ENCODE assay signal across 18 cellular contexts in genomic region chr7:99397632-99397983, GRCh38. TPM values are rescaled to one million over a fixed set of nuclear protein-coding genes. Genes with fewer than 3 reads are reported as not detected.
DNase-seq lines count a peak whose midpoint lies in the region; ATAC-seq and TF ChIP-seq lines count a peak whose summit lies in the region.
"Had no signal": no experiment of that assay in that cellular context is flagged by ENCODE, and none has a peak within 500 bp of the region (broad histone marks: within the 10 kb centered on the region; RNA-seq: fewer than 3 reads in every experiment).

No MANE protein-coding gene starts in this region.

- H3K27ac ChIP-seq in BLaER1: no peak overlapping the region
- no peak overlapping the region for H3K27ac ChIP-seq in neural progenitor cell
- H3K27ac ChIP-seq: BLaER1 treated with 17β-estradiol and CSF1 and Interleukin-3, amounts not matched to agents 10 nM and 100 nM; brain microvascular endothelial cell; esophagus muscularis mucosa; thoracic aorta had no signal

- H3K4me3 ChIP-seq in BLaER1: no peak overlapping the region
- no peak overlapping the region for H3K4me3 ChIP-seq in Caco-2 (ENCODE audit: low read depth, low read length)
- H3K4me3 ChIP-seq in neural progenitor cell: no peak overlapping the region
- H3K4me3 ChIP-seq: BLaER1 treated with 17β-estradiol and CSF1 and Interleukin-3, amounts not matched to agents 10 nM and 100 nM; esophagus muscularis mucosa; thoracic aorta had no signal

- POLR2A ChIA-PET in Caco-2 (lab: Charles Lee): no interaction called here

- no peak overlapping the region for H3K4me2 ChIP-seq in BLaER1
- H3K4me2 ChIP-seq in neural progenitor cell: no peak overlapping the region
- H3K4me2 ChIP-seq: BLaER1 treated with 17β-estradiol and CSF1 and Interleukin-3, amounts not matched to agents 10 nM and 100 nM had no signal

- H3K27ac Mint-ChIP-seq in Caco-2 (ENCODE audit: unreplicated experiment) (peak overlapping the region; percentile 53), natural killer cell (peak overlapping the region; percentile 76 to 85), neural progenitor cell (no peak overlapping the region)
- H3K27ac Mint-ChIP-seq in activated naive CD8-positive, alpha-beta T cell: peak overlapping the region; percentile 76

- CTCF ChIA-PET in Caco-2 (lab: Charles Lee): no interaction called here

- H3K36me3 ChIP-seq in BLaER1 (peaks cover 91% of the 10 kb centered on the region), Caco-2 (ENCODE audit: control insufficient read depth, insufficient read depth, low read length) (peaks cover 7% of the 10 kb centered on the region), neural progenitor cell (no peaks in the 10 kb centered on the region)

- BruUV-seq in Caco-2 (replicated peaks; lab: Mats Ljungman, UMichigan): no TSS peak

- H3K4me1 ChIP-seq in BLaER1: peaks cover 16% of the 10 kb centered on the region
- no peaks in the 10 kb centered on the region for H3K4me1 ChIP-seq in Caco-2
- peaks cover 8% of the 10 kb centered on the region for H3K4me1 ChIP-seq in neural progenitor cell

- H4K20me1 ChIP-seq in BLaER1 (peaks cover 93% of the 10 kb centered on the region), neural progenitor cell (ENCODE audit: low read depth) (peaks cover 36% of the 10 kb centered on the region)

- H3K4me3 Mint-ChIP-seq in Caco-2 (ENCODE audit: unreplicated experiment) (no peak overlapping the region), natural killer cell (no peak overlapping the region), neural progenitor cell (no peak overlapping the region)
- H3K4me3 Mint-ChIP-seq in activated naive CD8-positive, alpha-beta T cell: no peak overlapping the region

- H3K9me3 ChIP-seq in BLaER1 (no peaks in the 10 kb centered on the region), Caco-2 (no peaks in the 10 kb centered on the region), neural progenitor cell (ENCODE audit: low read depth) (no peaks in the 10 kb centered on the region)
- H3K9me3 ChIP-seq: BLaER1 treated with 17β-estradiol and CSF1 and Interleukin-3, amounts not matched to agents 10 nM and 100 nM; esophagus muscularis mucosa; thoracic aorta had no signal

- H3K79me2 ChIP-seq in neural progenitor cell (ENCODE audit: low read depth): no peaks in the 10 kb centered on the region

- H2AFZ ChIP-seq in neural progenitor cell (replicated peaks): no peak overlapping the region

- intact Hi-C loops in Caco-2 (cut with micrococcal nuclease; ENCODE audit: unreplicated experiment) (no loop called here), natural killer cell (cut with micrococcal nuclease) (no loop called here)

- peaks cover 100% of the 10 kb centered on the region for H3K36me3 Mint-ChIP-seq in Caco-2 (ENCODE audit: insufficient read depth, unreplicated experiment)
- H3K36me3 Mint-ChIP-seq in activated naive CD8-positive, alpha-beta T cell: peaks cover 2% of the 10 kb centered on the region
- no peaks in the 10 kb centered on the region for H3K36me3 Mint-ChIP-seq in natural killer cell
- H3K36me3 Mint-ChIP-seq in neural progenitor cell: peaks cover 17% of the 10 kb centered on the region

- H3K27me3 Mint-ChIP-seq in Caco-2 (ENCODE audit: insufficient read depth, unreplicated experiment) (no peaks in the 10 kb centered on the region), natural killer cell (ENCODE audit: low read depth in 2 of 2) (no peaks in the 10 kb centered on the region), neural progenitor cell (ENCODE audit: insufficient read depth, low read depth) (peaks cover 6% of the 10 kb centered on the region)
- H3K27me3 Mint-ChIP-seq in activated naive CD8-positive, alpha-beta T cell: no peaks in the 10 kb centered on the region

- H3K4me1 Mint-ChIP-seq in Caco-2 (ENCODE audit: low read depth, unreplicated experiment) (peaks cover 4% of the 10 kb centered on the region), natural killer cell (peaks cover 24 to 44% of the 10 kb centered on the region in 2 donors), neural progenitor cell (peaks cover 10% of the 10 kb centered on the region)
- H3K4me1 Mint-ChIP-seq in activated naive CD8-positive, alpha-beta T cell (ENCODE audit: low read depth): peaks cover 18% of the 10 kb centered on the region

- TF ChIP-seq CTCF in Caco-2 (IDR thresholded peaks at IDR 0.05; ENCODE audit: insufficient read depth in 1 of 2, low read depth in 1 of 2, low read length in 1 of 2, severe bottlenecking in 1 of 2, unreplicated experiment in 1 of 2) (no peak), natural killer cell (IDR thresholded peaks at IDR 0.05) (no peak), neural progenitor cell (IDR thresholded peaks at IDR 0.05) (no peak)

- H3K9ac ChIP-seq in BLaER1: peak overlapping the region; percentile 15; the same call in 1 of the 2 replicates
- no peak overlapping the region for H3K9ac ChIP-seq in neural progenitor cell

- no peaks in the 10 kb centered on the region for H3K27me3 ChIP-seq in BLaER1
- H3K27me3 ChIP-seq in Caco-2 (replicated peaks; ENCODE audit: control insufficient read depth, insufficient read depth, low read length): no peaks in the 10 kb centered on the region
- H3K27me3 ChIP-seq in neural progenitor cell: no peaks in the 10 kb centered on the region
- H3K27me3 ChIP-seq: BLaER1 treated with 17β-estradiol and CSF1 and Interleukin-3, amounts not matched to agents 10 nM and 100 nM; brain microvascular endothelial cell; esophagus muscularis mucosa had no signal

- H3K9me3 Mint-ChIP-seq in Caco-2 (ENCODE audit: unreplicated experiment) (no peaks in the 10 kb centered on the region), natural killer cell (no peaks in the 10 kb centered on the region), neural progenitor cell (no peaks in the 10 kb centered on the region)
- no peaks in the 10 kb centered on the region for H3K9me3 Mint-ChIP-seq in activated naive CD8-positive, alpha-beta T cell (ENCODE audit: low read depth)

- H3F3A ChIP-seq in neural progenitor cell (ENCODE audit: low read depth): peaks cover 37% of the 10 kb centered on the region

- DNase-seq in Caco-2 (no peak), natural killer cell (no peak), NCI-H526 treated with DMSO at 0.1 percent for 48 hours (lab: John Stamatoyannopoulos, UW) (no peak), hepatic stellate cell (ENCODE audit: low spot score) (no peak), neural progenitor cell (ENCODE audit: low spot score) (no peak)
- DNase-seq: activated CD4-positive, alpha-beta T cell treated with anti-CD3 and anti-CD28 coated beads, Interleukin-2, amount 50 U/mL, for 48 hours; activated gamma-delta T cell; brain microvascular endothelial cell; DMS79; NCI-H2029 treated with DMSO at 0.1 percent for 48 hours; NCI-H510A; occipital lobe; stimulated activated CD4-positive, alpha-beta T cell treated with anti-CD3 and anti-CD28 coated beads, Interleukin-2, amount 100 ng/mL, for 24 hours had no signal

- no peak for ATAC-seq in natural killer cell

RNA-seq across cellular contexts. Expression of gene PDAP1, which starts 10.8 kb away (rescaled TPM):
- total RNA-seq in Caco-2 (2022) (180 and 191 TPM in 2 replicates), natural killer cell (10 to 100 TPM; 55.3 to 60.6 (median 59.3) TPM), neural progenitor cell (ENCODE audit: low replicate concordance) (136 and 170 TPM in 2 replicates)

RNA-seq across cellular contexts. Expression of gene BUD31, which starts 11.2 kb away (rescaled TPM):
- total RNA-seq in Caco-2 (2022) (199 and 220 TPM in 2 replicates), natural killer cell (100 to 1,000 TPM; 145 to 190 (median 187) TPM), neural progenitor cell (ENCODE audit: low replicate concordance) (59.7 and 98.2 TPM in 2 replicates)

RNA-seq across cellular contexts. Expression of gene ARPC1B, which starts 23.1 kb away (rescaled TPM):
- total RNA-seq in Caco-2 (2022) (128 and 135 TPM in 2 replicates), natural killer cell (100 to 1,000 TPM; 161 to 184 (median 179) TPM), neural progenitor cell (ENCODE audit: low replicate concordance) (23.6 and 50.5 TPM in 2 replicates)

RNA-seq across cellular contexts. Expression of gene PTCD1, which starts 41.0 kb away (rescaled TPM):
- total RNA-seq in Caco-2 (2022) (59.6 TPM in 2 replicates), natural killer cell (1 to 10 TPM; 5.3 to 6.6 (median 6.4) TPM), neural progenitor cell (ENCODE audit: low replicate concordance) (8.3 and 10.5 TPM in 2 replicates)

RNA-seq across cellular contexts. Expression of gene CPSF4, which starts 41.1 kb away (rescaled TPM):
- 133 and 158 TPM in 2 replicates for total RNA-seq in Caco-2 (2022)
- 10 to 100 TPM; 54.0 to 61.6 (median 54.8) TPM for total RNA-seq in natural killer cell
- total RNA-seq in neural progenitor cell (ENCODE audit: low replicate concordance): 72.1 and 120 TPM in 2 replicates
